Comparison of ENCODE assay signal across 15 cellular contexts in the genomic region with DNA sequence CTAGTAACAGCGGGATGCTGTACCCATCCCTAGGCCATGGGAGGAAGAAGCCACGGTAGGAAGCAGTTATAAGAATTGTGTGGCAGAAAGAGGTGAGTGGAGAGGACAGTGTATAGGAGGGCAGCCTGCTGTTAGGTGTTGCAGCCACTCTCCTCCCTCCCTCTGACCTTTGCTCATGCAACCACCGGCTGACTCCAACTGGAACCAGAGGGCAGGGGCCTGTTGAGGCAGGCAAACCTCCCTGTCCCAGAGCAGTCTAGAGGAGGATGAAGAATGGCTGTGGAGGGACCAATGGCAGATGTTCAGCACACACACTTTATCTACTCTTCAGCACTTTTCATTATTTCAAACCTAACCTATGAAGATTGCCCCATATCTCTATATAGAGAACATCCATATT. TPM values are rescaled to one million over a fixed set of nuclear protein-coding genes. Genes with fewer than 3 reads are reported as not detected.
A peak's percentile ranks its signal among the peaks of the same experiment; 100 is the strongest.
DNase-seq lines count a peak whose midpoint lies in the region; ATAC-seq and TF ChIP-seq lines count a peak whose summit lies in the region.
"Had no signal": no experiment of that assay in that cellular context is flagged by ENCODE, and none has a peak within 500 bp of the region (broad histone marks: within the 10 kb centered on the region; RNA-seq: fewer than 3 reads in every experiment).

No MANE protein-coding gene starts in this region.

- DNase-seq in activated CD4-positive, alpha-beta T cell treated with anti-CD3 and anti-CD28 coated beads for 36 hours = no peak
- DNase-seq in activated CD4-positive, alpha-beta T cell treated with anti-CD3 and anti-CD28 coated beads, Interleukin-2, amount 50 U/mL, for 4 hours = no peak
- no peak for DNase-seq in OCI-LY7 (ENCODE audit: low spot score)
- no peak for DNase-seq in central memory CD8-positive, alpha-beta T cell (ENCODE audit: low spot score in 2 of 2)
- DNase-seq in nephron progenitor cell = no peak
- DNase-seq in stimulated activated naive CD4-positive, alpha-beta T cell treated with Interleukin-2 at 50 U/mL for 16 hours (lab: John Stamatoyannopoulos, UW) = no peak
- DNase-seq: IMR-90, NCI-H146, NCI-H526, spleen had no signal

- no peak overlapping the region for H3K27ac ChIP-seq in OCI-LY7 (ENCODE audit: low read depth, low read length, poor library complexity, severe bottlenecking)
- H3K27ac ChIP-seq: neutrophil, RWPE1, spleen had no signal

- H3K4me1 ChIP-seq in OCI-LY7 (ENCODE audit: insufficient read depth, low read length, poor library complexity, severe bottlenecking) = peaks cover 29% of the 10 kb centered on the region

- peak overlapping the region; percentile 4 for H3K27ac Mint-ChIP-seq in activated CD4-positive, alpha-beta T cell treated with anti-CD3 and anti-CD28 coated beads for 36 hours
- H3K27ac Mint-ChIP-seq in central memory CD8-positive, alpha-beta T cell (ENCODE audit: low read depth) = peak overlapping the region; percentile 99
- no peak overlapping the region for H3K27ac Mint-ChIP-seq in nephron progenitor cell

- peaks cover 49% of the 10 kb centered on the region for H3K79me2 ChIP-seq in OCI-LY7 (ENCODE audit: insufficient read depth, low read depth, low read length)

- H3K27me3 Mint-ChIP-seq in activated CD4-positive, alpha-beta T cell treated with anti-CD3 and anti-CD28 coated beads for 36 hours = no peaks in the 10 kb centered on the region
- no peaks in the 10 kb centered on the region for H3K27me3 Mint-ChIP-seq in central memory CD8-positive, alpha-beta T cell
- H3K27me3 Mint-ChIP-seq in nephron progenitor cell (ENCODE audit: low read depth, poor library complexity) = no peaks in the 10 kb centered on the region

- H3K4me3 Mint-ChIP-seq in activated CD4-positive, alpha-beta T cell treated with anti-CD3 and anti-CD28 coated beads for 36 hours = peak overlapping the region; percentile 96
- peak overlapping the region; percentile 96 for H3K4me3 Mint-ChIP-seq in central memory CD8-positive, alpha-beta T cell
- H3K4me3 Mint-ChIP-seq in nephron progenitor cell = peak overlapping the region; percentile 99

- no peak overlapping the region for H2AFZ ChIP-seq in OCI-LY7 (ENCODE audit: low read length)

- no peak overlapping the region for H3K4me3 ChIP-seq in OCI-LY7 (ENCODE audit: low read depth, low read length, poor library complexity, severe bottlenecking)

- H3K36me3 Mint-ChIP-seq in activated CD4-positive, alpha-beta T cell treated with anti-CD3 and anti-CD28 coated beads for 36 hours (ENCODE audit: low read depth) = peaks cover 40% of the 10 kb centered on the region
- peaks cover 35% of the 10 kb centered on the region for H3K36me3 Mint-ChIP-seq in central memory CD8-positive, alpha-beta T cell (ENCODE audit: insufficient read depth)
- peaks cover 42% of the 10 kb centered on the region for H3K36me3 Mint-ChIP-seq in nephron progenitor cell (ENCODE audit: low read depth)

- intact Hi-C loops in activated CD4-positive, alpha-beta T cell treated with anti-CD3 and anti-CD28 coated beads for 36 hours (cut with DNase I, micrococcal nuclease) = loop anchor here (5.0 to 10.0 kb wide), 4 partner anchors 196 to 1354 kb away; a partner anchor contains a TSS
- intact Hi-C loops in OCI-LY7 (cut with micrococcal nuclease; ENCODE audit: unreplicated experiment) = loop anchor here (5.0 to 10.0 kb wide), 5 partner anchors 129 to 526 kb away; a partner anchor contains a TSS

- no peaks in the 10 kb centered on the region for H3K9me2 ChIP-seq in OCI-LY7 (ENCODE audit: insufficient read depth, low read length)

- POLR2A ChIA-PET in activated CD4-positive, alpha-beta T cell treated with anti-CD3 and anti-CD28 coated beads for 36 hours (lab: Charles Lee) = no interaction called here
- POLR2A ChIA-PET in OCI-LY7 (lab: Charles Lee) = interaction anchor here (0.6 to 1.4 kb wide), 2 partner anchors 11 to 720 kb away, joined by 3 to 5 read pairs; no protein-coding TSS in a partner anchor

- H4K20me1 ChIP-seq in OCI-LY7 (ENCODE audit: insufficient read depth, low read length) = peaks cover 5% of the 10 kb centered on the region; the same call in 1 of the 2 replicates

- ATAC-seq in activated CD4-positive, alpha-beta T cell treated with anti-CD3 and anti-CD28 coated beads for 36 hours = no peak
- ATAC-seq in central memory CD8-positive, alpha-beta T cell (replicated peaks; ENCODE audit: extremely low read depth, poor library complexity, severe bottlenecking) = no peak
- no peak for ATAC-seq in HG03457 (IDR thresholded peaks at IDR 0.05; ENCODE audit: unreplicated experiment)
- ATAC-seq in activated CD4-positive, CD25-positive, alpha-beta regulatory T cell treated with anti-CD3 and anti-CD28 coated beads, Interleukin-2, amount 50 U/mL, for 24 hours = no peak

- CTCF ChIA-PET in activated CD4-positive, alpha-beta T cell treated with anti-CD3 and anti-CD28 coated beads for 36 hours (lab: Charles Lee) = no interaction called here
- CTCF ChIA-PET in OCI-LY7 (lab: Charles Lee; ENCODE audit: unreplicated experiment) = no interaction called here

- BruUV-seq in OCI-LY7 (replicated peaks; lab: Mats Ljungman, UMichigan) = no TSS peak

- H3K9me3 Mint-ChIP-seq in activated CD4-positive, alpha-beta T cell treated with anti-CD3 and anti-CD28 coated beads for 36 hours (ENCODE audit: low read depth) = no peaks in the 10 kb centered on the region
- H3K9me3 Mint-ChIP-seq in central memory CD8-positive, alpha-beta T cell = no peaks in the 10 kb centered on the region
- no peaks in the 10 kb centered on the region for H3K9me3 Mint-ChIP-seq in nephron progenitor cell

- no peak for TF ChIP-seq CTCF in OCI-LY7 (conservative IDR thresholded peaks at IDR 0.05; ENCODE audit: low read length)
- no peak for TF ChIP-seq CTCF in nephron progenitor cell (IDR thresholded peaks at IDR 0.05)

- H3K36me3 ChIP-seq in OCI-LY7 (ENCODE audit: insufficient read depth, low read length) = peaks cover 50% of the 10 kb centered on the region

- no peaks in the 10 kb centered on the region for H3K9me3 ChIP-seq in OCI-LY7 (ENCODE audit: low read length)
- H3K9me3 ChIP-seq: neutrophil, spleen, tibial nerve had no signal

- peaks cover 36% of the 10 kb centered on the region for H3K4me1 Mint-ChIP-seq in activated CD4-positive, alpha-beta T cell treated with anti-CD3 and anti-CD28 coated beads for 36 hours
- H3K4me1 Mint-ChIP-seq in central memory CD8-positive, alpha-beta T cell = peaks cover 51% of the 10 kb centered on the region
- H3K4me1 Mint-ChIP-seq in nephron progenitor cell = peaks cover 43% of the 10 kb centered on the region

- peak overlapping the region; percentile 84; the same call in 1 of the 2 replicates for H3K4me2 ChIP-seq in OCI-LY7 (ENCODE audit: low read length)

RNA-seq across cellular contexts. Expression of a gene that starts 2.2 kb away (rescaled TPM):
- total RNA-seq in activated CD4-positive, alpha-beta T cell treated with anti-CD3 and anti-CD28 coated beads for 36 hours = 10 to 100 TPM; 17.6 to 24.6 TPM
- 7.9 and 9.5 TPM in 2 replicates for total RNA-seq in OCI-LY7 (2014; rRNA removed; shearing (Covaris generic))
- total RNA-seq in OCI-LY7 (2022) = 14.5 and 16.4 TPM in 2 replicates

RNA-seq across cellular contexts. Expression of a gene that starts 2.4 kb away (rescaled TPM):
- 10 to 100 TPM; 55.9 to 79.0 TPM for total RNA-seq in activated CD4-positive, alpha-beta T cell treated with anti-CD3 and anti-CD28 coated beads for 36 hours
- 56.6 and 71.9 TPM in 2 replicates for total RNA-seq in OCI-LY7 (2014; rRNA removed; shearing (Covaris generic))
- 84.7 and 86.5 TPM in 2 replicates for total RNA-seq in OCI-LY7 (2022)

RNA-seq across cellular contexts. Expression of a gene that starts 28.2 kb away (rescaled TPM):
- total RNA-seq in activated CD4-positive, alpha-beta T cell treated with anti-CD3 and anti-CD28 coated beads for 36 hours = not detected
- total RNA-seq in OCI-LY7 (2014; rRNA removed; shearing (Covaris generic)) = not detected in 2 replicates
- not detected in 2 replicates for total RNA-seq in OCI-LY7 (2022)
- total RNA-seq: IMR-90 had no signal

RNA-seq across cellular contexts. Expression of a gene that starts 36.9 kb away (rescaled TPM):
- not detected for total RNA-seq in activated CD4-positive, alpha-beta T cell treated with anti-CD3 and anti-CD28 coated beads for 36 hours
- total RNA-seq in OCI-LY7 (2014; rRNA removed; shearing (Covaris generic)) = not detected in 2 replicates
- not detected in 2 replicates for total RNA-seq in OCI-LY7 (2022)
- total RNA-seq: IMR-90 had no signal
